Comparison of ENCODE assay signal across 15 cellular contexts in genomic region chr3:26307805-26308204, GRCh38.
DNase-seq lines count a peak whose midpoint lies in the region; ATAC-seq and TF ChIP-seq lines count a peak whose summit lies in the region.
"Had no signal": no experiment of that assay in that cellular context is flagged by ENCODE, and none has a peak within 500 bp of the region (broad histone marks: within the 10 kb centered on the region; RNA-seq: fewer than 3 reads in every experiment).

No MANE protein-coding gene starts in this region.

- no peak overlapping the region for H3K4me3 Mint-ChIP-seq in GM23338
- H3K4me3 Mint-ChIP-seq: B cell; CD4-positive, alpha-beta T cell had no signal

- peaks cover 7% of the 10 kb centered on the region; the same call in 1 of the 2 replicates for H3K9me2 ChIP-seq in GM23338 (ENCODE audit: insufficient read depth)

- no peaks in the 10 kb centered on the region for H4K20me1 ChIP-seq in GM23338 (replicated peaks; ENCODE audit: insufficient read depth)

- DNase-seq in Right ventricle myocardium inferior (ENCODE audit: missing footprints) (no peak), right atrium auricular region (ENCODE audit: low spot score) (no peak), GM23338 (ENCODE audit: low spot score) (no peak), inferior parietal cortex (ENCODE audit: extremely low spot score) (peak; percentile 10), pons (ENCODE audit: low spot score) (peak; percentile 31), colonic mucosa (no peak), DMS79 (lab: John Stamatoyannopoulos, UW) (no peak), islet precursor cell (no peak)
- DNase-seq: CD4-positive, alpha-beta T cell; DMS79 treated with DMSO at 0.1 percent for 48 hours; EL; GDM1 had no signal

- H3K36me3 Mint-ChIP-seq in GM23338 (ENCODE audit: low read depth): peaks cover 23% of the 10 kb centered on the region

- peaks cover 18% of the 10 kb centered on the region for H3K4me1 Mint-ChIP-seq in GM23338
- H3K4me1 Mint-ChIP-seq: B cell had no signal

- H3K27ac ChIP-seq in right atrium auricular region (no peak overlapping the region), GM23338 (ENCODE audit: low read depth) (no peak overlapping the region), colonic mucosa (no peak overlapping the region)
- H3K27ac ChIP-seq: 22Rv1 had no signal

- H2AFZ ChIP-seq in GM23338: no peak overlapping the region

- peaks cover 27% of the 10 kb centered on the region for H3K9me3 Mint-ChIP-seq in GM23338

- TF ChIP-seq CTCF in right atrium auricular region (IDR thresholded peaks at IDR 0.05): no peak
- TF ChIP-seq CTCF in GM23338 (conservative IDR thresholded peaks at IDR 0.05; ENCODE audit: low read depth in 2 of 2): no peak
- TF ChIP-seq CTCF in colonic mucosa (IDR thresholded peaks at IDR 0.05): no peak

- H3K9ac ChIP-seq in colonic mucosa (ENCODE audit: low read depth in 2 of 2, low read length in 2 of 2): no peak overlapping the region

- H3K9me3 ChIP-seq in right atrium auricular region (peaks cover 0 to 6% of the 10 kb centered on the region in 2 donors), colonic mucosa (no peaks in the 10 kb centered on the region)
- H3K9me3 ChIP-seq: HAP-1 had no signal

- peak overlapping the region; percentile 3; the same call in 1 of the 2 replicates for H3K4me2 ChIP-seq in GM23338

- no peaks in the 10 kb centered on the region for H3K79me2 ChIP-seq in GM23338 (replicated peaks; ENCODE audit: insufficient read depth)

- no peaks in the 10 kb centered on the region for H3F3A ChIP-seq in GM23338 (replicated peaks; ENCODE audit: low read depth)

- H3K4me3 ChIP-seq in right atrium auricular region (no peak overlapping the region), GM23338 (no peak overlapping the region), colonic mucosa (no peak overlapping the region)
- H3K4me3 ChIP-seq: HAP-1 had no signal

- H3K27ac Mint-ChIP-seq in GM23338: no peak overlapping the region
- H3K27ac Mint-ChIP-seq: B cell; CD4-positive, alpha-beta T cell had no signal

- H3K36me3 ChIP-seq in right atrium auricular region: no peaks in the 10 kb centered on the region
- peaks cover 6% of the 10 kb centered on the region; the same call in 1 of the 2 replicates for H3K36me3 ChIP-seq in GM23338 (ENCODE audit: insufficient read depth)
- no peaks in the 10 kb centered on the region for H3K36me3 ChIP-seq in colonic mucosa
- H3K36me3 ChIP-seq: HAP-1 had no signal

- H3K4me1 ChIP-seq in right atrium auricular region (no peaks in the 10 kb centered on the region), GM23338 (ENCODE audit: insufficient read depth) (peaks cover 11% of the 10 kb centered on the region; the same call in 1 of the 2 replicates), colonic mucosa (no peaks in the 10 kb centered on the region)
- H3K4me1 ChIP-seq: HAP-1 had no signal

- H3K27me3 Mint-ChIP-seq in GM23338 (ENCODE audit: insufficient read depth, low read depth, poor library complexity): peaks cover 3% of the 10 kb centered on the region
- H3K27me3 Mint-ChIP-seq: B cell; CD4-positive, alpha-beta T cell had no signal

- peak; percentile 46 for ATAC-seq in Right ventricle myocardium inferior
- no peak for ATAC-seq in GM23338

- no peaks in the 10 kb centered on the region for H3K27me3 ChIP-seq in right atrium auricular region
- H3K27me3 ChIP-seq in GM23338 (ENCODE audit: insufficient read depth): no peaks in the 10 kb centered on the region
- H3K27me3 ChIP-seq in colonic mucosa: no peaks in the 10 kb centered on the region

- intact Hi-C loops in Right ventricle myocardium inferior (cut with DNase I): no loop called here
- intact Hi-C loops in colonic mucosa (cut with DNase I): no loop called here

TF ChIP-seq in GM23338, 12 proteins besides CTCF, POLR2A, EP300 and RAD21 (continues in another document):
- no peak for TF ChIP-seq EZH2phosphoT487 (IDR thresholded peaks at IDR 0.05; ENCODE audit: unreplicated experiment)
- no peak for TF ChIP-seq REST (IDR thresholded peaks at IDR 0.05; ENCODE audit: unreplicated experiment)
- no peak for TF ChIP-seq NANOG (IDR thresholded peaks at IDR 0.05; ENCODE audit: borderline replicate concordance)
- TF ChIP-seq ZNF462 (CRISPR knock-in tag; IDR thresholded peaks at IDR 0.05): no peak

Comparison
In these comparisons a context has a peak if more than half of its experiments do, and no peak if none do; other contexts are left out.
1. DNase-seq: peak in inferior parietal cortex (single experiment) and pons (single experiment); none in Right ventricle myocardium inferior (single experiment), right atrium auricular region (single experiment), GM23338 (single experiment), colonic mucosa (single experiment), DMS79 (single experiment) and islet precursor cell (single experiment).